In the genomic region with DNA sequence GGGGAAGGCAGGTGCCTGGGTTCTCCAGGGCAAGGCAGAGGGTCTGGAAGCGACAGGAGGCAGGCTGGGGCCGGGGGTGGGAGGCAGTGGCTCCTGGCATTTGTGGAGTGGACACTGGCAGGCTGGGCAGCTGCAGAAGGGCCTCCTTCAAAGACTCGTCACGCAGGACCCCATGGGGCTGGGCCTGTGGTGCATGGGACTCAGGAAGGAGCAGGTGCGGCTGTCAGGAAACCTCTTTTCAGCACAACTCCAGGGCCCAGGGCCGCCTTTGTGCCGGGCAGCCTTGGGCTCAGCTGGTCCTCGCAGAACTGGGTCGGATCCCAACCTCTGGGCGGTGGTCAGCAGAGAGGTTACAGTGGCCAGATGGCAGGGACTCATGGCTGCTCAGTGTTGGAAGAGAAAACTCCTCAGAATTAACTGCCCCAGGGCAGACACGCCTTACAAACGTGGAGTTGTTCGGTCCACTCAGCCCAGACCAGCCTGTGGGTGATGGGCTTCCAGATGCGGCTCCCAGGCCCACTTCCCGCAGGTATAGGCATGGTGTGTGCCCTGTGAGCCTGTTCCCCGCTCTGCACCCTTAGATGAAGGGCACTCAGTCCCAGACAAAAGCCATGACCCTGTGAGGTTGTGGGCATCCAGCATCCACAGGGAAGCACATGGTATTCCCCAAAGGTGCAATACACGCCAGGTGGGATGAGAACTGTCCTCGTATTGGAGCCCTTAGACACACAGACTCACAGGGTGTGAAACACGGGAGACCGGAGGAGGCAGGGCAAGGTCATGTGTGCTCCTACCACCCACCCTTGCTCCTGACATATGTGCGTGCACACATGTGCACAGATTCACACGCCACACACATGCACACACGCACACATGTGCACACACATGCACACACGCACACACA, we compare ENCODE assay signal across 3 cellular contexts.
TF ChIP-seq lines count a peak whose summit lies in the region.

No MANE protein-coding gene starts in this region.

TF ChIP-seq in SK-N-SH, 30 proteins besides CTCF, POLR2A, EP300 and RAD21:
- TF ChIP-seq FOXM1 (IDR thresholded peaks at IDR 0.05; ENCODE audit: low read depth) (no peak), TEAD4 (IDR thresholded peaks at IDR 0.05; ENCODE audit: borderline replicate concordance, insufficient read depth) (no peak), SIN3A (IDR thresholded peaks at IDR 0.05; ENCODE audit: borderline replicate concordance, low read depth, low read length) (no peak), POLR2AphosphoS5 (IDR thresholded peaks at IDR 0.05; ENCODE audit: low read depth, low read length) (no peak), GABPA (IDR thresholded peaks at IDR 0.05; ENCODE audit: low read depth) (no peak), RXRA (IDR thresholded peaks at IDR 0.05; ENCODE audit: borderline replicate concordance, low read depth) (no peak)
- TF ChIP-seq, protein P1, sequence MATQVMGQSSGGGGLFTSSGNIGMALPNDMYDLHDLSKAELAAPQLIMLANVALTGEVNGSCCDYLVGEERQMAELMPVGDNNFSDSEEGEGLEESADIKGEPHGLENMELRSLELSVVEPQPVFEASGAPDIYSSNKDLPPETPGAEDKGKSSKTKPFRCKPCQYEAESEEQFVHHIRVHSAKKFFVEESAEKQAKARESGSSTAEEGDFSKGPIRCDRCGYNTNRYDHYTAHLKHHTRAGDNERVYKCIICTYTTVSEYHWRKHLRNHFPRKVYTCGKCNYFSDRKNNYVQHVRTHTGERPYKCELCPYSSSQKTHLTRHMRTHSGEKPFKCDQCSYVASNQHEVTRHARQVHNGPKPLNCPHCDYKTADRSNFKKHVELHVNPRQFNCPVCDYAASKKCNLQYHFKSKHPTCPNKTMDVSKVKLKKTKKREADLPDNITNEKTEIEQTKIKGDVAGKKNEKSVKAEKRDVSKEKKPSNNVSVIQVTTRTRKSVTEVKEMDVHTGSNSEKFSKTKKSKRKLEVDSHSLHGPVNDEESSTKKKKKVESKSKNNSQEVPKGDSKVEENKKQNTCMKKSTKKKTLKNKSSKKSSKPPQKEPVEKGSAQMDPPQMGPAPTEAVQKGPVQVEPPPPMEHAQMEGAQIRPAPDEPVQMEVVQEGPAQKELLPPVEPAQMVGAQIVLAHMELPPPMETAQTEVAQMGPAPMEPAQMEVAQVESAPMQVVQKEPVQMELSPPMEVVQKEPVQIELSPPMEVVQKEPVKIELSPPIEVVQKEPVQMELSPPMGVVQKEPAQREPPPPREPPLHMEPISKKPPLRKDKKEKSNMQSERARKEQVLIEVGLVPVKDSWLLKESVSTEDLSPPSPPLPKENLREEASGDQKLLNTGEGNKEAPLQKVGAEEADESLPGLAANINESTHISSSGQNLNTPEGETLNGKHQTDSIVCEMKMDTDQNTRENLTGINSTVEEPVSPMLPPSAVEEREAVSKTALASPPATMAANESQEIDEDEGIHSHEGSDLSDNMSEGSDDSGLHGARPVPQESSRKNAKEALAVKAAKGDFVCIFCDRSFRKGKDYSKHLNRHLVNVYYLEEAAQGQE (IDR thresholded peaks at IDR 0.05; ENCODE audit: low read depth, low read length): no peak
TF ChIP-seq in SK-N-SH: peak in this region for 0.

TF ChIP-seq in SK-N-SH treated with all-trans-retinoic acid at 6 μM for 48 hours, 23 proteins besides CTCF, POLR2A, EP300 and RAD21:
- TF ChIP-seq, protein P2, sequence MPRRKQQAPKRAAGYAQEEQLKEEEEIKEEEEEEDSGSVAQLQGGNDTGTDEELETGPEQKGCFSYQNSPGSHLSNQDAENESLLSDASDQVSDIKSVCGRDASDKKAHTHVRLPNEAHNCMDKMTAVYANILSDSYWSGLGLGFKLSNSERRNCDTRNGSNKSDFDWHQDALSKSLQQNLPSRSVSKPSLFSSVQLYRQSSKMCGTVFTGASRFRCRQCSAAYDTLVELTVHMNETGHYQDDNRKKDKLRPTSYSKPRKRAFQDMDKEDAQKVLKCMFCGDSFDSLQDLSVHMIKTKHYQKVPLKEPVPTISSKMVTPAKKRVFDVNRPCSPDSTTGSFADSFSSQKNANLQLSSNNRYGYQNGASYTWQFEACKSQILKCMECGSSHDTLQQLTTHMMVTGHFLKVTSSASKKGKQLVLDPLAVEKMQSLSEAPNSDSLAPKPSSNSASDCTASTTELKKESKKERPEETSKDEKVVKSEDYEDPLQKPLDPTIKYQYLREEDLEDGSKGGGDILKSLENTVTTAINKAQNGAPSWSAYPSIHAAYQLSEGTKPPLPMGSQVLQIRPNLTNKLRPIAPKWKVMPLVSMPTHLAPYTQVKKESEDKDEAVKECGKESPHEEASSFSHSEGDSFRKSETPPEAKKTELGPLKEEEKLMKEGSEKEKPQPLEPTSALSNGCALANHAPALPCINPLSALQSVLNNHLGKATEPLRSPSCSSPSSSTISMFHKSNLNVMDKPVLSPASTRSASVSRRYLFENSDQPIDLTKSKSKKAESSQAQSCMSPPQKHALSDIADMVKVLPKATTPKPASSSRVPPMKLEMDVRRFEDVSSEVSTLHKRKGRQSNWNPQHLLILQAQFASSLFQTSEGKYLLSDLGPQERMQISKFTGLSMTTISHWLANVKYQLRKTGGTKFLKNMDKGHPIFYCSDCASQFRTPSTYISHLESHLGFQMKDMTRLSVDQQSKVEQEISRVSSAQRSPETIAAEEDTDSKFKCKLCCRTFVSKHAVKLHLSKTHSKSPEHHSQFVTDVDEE (CRISPR knock-in tag; IDR thresholded peaks at IDR 0.05): no peak
- no peak for TF ChIP-seq BACH2 (CRISPR knock-in tag; IDR thresholded peaks at IDR 0.05; ENCODE audit: borderline replicate concordance)
- TF ChIP-seq ZFP3 (CRISPR knock-in tag; IDR thresholded peaks at IDR 0.05): no peak
- TF ChIP-seq, protein P3, sequence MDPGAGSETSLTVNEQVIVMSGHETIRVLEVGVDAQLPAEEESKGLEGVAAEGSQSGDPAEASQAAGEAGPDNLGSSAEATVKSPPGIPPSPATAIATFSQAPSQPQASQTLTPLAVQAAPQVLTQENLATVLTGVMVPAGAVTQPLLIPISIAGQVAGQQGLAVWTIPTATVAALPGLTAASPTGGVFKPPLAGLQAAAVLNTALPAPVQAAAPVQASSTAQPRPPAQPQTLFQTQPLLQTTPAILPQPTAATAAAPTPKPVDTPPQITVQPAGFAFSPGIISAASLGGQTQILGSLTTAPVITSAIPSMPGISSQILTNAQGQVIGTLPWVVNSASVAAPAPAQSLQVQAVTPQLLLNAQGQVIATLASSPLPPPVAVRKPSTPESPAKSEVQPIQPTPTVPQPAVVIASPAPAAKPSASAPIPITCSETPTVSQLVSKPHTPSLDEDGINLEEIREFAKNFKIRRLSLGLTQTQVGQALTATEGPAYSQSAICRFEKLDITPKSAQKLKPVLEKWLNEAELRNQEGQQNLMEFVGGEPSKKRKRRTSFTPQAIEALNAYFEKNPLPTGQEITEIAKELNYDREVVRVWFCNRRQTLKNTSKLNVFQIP (CRISPR knock-in tag; IDR thresholded peaks at IDR 0.05; ENCODE audit: borderline replicate concordance, low read depth): no peak
- TF ChIP-seq RARB (CRISPR knock-in tag; IDR thresholded peaks at IDR 0.05): no peak
- TF ChIP-seq, protein P4, sequence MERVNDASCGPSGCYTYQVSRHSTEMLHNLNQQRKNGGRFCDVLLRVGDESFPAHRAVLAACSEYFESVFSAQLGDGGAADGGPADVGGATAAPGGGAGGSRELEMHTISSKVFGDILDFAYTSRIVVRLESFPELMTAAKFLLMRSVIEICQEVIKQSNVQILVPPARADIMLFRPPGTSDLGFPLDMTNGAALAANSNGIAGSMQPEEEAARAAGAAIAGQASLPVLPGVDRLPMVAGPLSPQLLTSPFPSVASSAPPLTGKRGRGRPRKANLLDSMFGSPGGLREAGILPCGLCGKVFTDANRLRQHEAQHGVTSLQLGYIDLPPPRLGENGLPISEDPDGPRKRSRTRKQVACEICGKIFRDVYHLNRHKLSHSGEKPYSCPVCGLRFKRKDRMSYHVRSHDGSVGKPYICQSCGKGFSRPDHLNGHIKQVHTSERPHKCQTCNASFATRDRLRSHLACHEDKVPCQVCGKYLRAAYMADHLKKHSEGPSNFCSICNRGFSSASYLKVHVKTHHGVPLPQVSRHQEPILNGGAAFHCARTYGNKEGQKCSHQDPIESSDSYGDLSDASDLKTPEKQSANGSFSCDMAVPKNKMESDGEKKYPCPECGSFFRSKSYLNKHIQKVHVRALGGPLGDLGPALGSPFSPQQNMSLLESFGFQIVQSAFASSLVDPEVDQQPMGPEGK (CRISPR knock-in tag; IDR thresholded peaks at IDR 0.05; ENCODE audit: borderline replicate concordance): no peak
- TF ChIP-seq TCF4 (CRISPR knock-in tag; IDR thresholded peaks at IDR 0.05; ENCODE audit: borderline replicate concordance): no peak

TF ChIP-seq in IMR-90, 13 proteins besides CTCF, POLR2A, EP300 and RAD21:
- TF ChIP-seq RCOR1 (IDR thresholded peaks at IDR 0.05; ENCODE audit: insufficient replicate concordance, low read length) (no peak), MXI1 (IDR thresholded peaks at IDR 0.05; ENCODE audit: borderline replicate concordance, low read depth, low read length) (no peak), MAFK (IDR thresholded peaks at IDR 0.05; ENCODE audit: low read depth, low read length) (no peak), CHD1 (IDR thresholded peaks at IDR 0.05; ENCODE audit: low read depth, low read length) (no peak), MAZ (IDR thresholded peaks at IDR 0.05; ENCODE audit: borderline replicate concordance, low read depth, low read length) (no peak), FOS (IDR thresholded peaks at IDR 0.05; ENCODE audit: low read depth, low read length) (no peak), CEBPB (IDR thresholded peaks at IDR 0.05; ENCODE audit: low read depth, low read length) (no peak), SMC3 (IDR thresholded peaks at IDR 0.05; ENCODE audit: low read depth, low read length) (no peak), RFX5 (IDR thresholded peaks at IDR 0.05; ENCODE audit: low read depth, low read length) (no peak), BHLHE40 (IDR thresholded peaks at IDR 0.05; ENCODE audit: low read depth, low read length) (no peak), NFE2L2 (IDR thresholded peaks at IDR 0.05; ENCODE audit: low read depth, low read length) (no peak)
- TF ChIP-seq, protein P5, sequence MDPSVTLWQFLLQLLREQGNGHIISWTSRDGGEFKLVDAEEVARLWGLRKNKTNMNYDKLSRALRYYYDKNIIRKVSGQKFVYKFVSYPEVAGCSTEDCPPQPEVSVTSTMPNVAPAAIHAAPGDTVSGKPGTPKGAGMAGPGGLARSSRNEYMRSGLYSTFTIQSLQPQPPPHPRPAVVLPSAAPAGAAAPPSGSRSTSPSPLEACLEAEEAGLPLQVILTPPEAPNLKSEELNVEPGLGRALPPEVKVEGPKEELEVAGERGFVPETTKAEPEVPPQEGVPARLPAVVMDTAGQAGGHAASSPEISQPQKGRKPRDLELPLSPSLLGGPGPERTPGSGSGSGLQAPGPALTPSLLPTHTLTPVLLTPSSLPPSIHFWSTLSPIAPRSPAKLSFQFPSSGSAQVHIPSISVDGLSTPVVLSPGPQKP (IDR thresholded peaks at IDR 0.05; ENCODE audit: borderline replicate concordance, low read depth, low read length): no peak
- TF ChIP-seq, protein P6, sequence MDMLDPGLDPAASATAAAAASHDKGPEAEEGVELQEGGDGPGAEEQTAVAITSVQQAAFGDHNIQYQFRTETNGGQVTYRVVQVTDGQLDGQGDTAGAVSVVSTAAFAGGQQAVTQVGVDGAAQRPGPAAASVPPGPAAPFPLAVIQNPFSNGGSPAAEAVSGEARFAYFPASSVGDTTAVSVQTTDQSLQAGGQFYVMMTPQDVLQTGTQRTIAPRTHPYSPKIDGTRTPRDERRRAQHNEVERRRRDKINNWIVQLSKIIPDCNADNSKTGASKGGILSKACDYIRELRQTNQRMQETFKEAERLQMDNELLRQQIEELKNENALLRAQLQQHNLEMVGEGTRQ (IDR thresholded peaks at IDR 0.05; ENCODE audit: low read depth, low read length): no peak
TF ChIP-seq in IMR-90: peak in this region for 0.
